Comparison of ENCODE assay signal across 9 cellular contexts in the genomic region with DNA sequence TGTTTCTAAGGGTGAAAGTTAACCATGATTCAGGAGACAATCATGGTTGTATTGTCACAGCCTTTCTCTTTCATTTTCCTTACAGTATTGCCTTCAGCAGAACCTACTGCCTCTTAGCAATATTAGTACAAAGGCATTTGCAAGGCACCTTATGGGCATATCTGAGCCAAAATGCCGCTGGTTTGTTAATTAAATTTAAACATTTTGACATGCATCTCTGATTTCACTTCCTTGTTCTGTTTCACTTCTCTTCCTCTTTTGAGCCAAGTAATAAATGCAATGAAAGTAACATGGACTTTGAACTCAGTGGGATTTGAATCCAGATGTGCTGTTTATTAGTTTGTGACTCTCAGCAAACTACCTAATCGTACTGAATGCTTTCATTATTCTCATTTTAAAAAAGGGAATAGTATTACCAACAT.
A peak's percentile ranks its signal among the peaks of the same experiment; 100 is the strongest.
DNase-seq lines count a peak whose midpoint lies in the region; ATAC-seq, FAIRE-seq and TF ChIP-seq lines count a peak whose summit lies in the region.
"Had no signal": no experiment of that assay in that cellular context is flagged by ENCODE, and none has a peak within 500 bp of the region (broad histone marks: within the 10 kb centered on the region; RNA-seq: fewer than 3 reads in every experiment).

No MANE protein-coding gene starts in this region.

- SMC1A ChIA-PET in GM12878 (lab: Charles Lee; ENCODE audit: uncharacterized antibody, unreplicated experiment), result interaction anchor here (0.6 to 3.7 kb wide), 13 partner anchors 9 to 247 kb away, joined by 3 to 16 read pairs (median 4); no protein-coding TSS in a partner anchor

- POLR2A ChIA-PET in GM12878 (lab: Charles Lee), result no interaction called here

- H4K20me1 ChIP-seq in GM12878 (ENCODE audit: control insufficient read depth, insufficient read depth), result no peaks in the 10 kb centered on the region

- H3K79me2 ChIP-seq in GM12878 (ENCODE audit: control insufficient read depth, insufficient read depth, low read length), result no peaks in the 10 kb centered on the region

- peak; percentile 80 for FAIRE-seq in GM12878 (lab: Jason Lieb, UNC)

- no peaks in the 10 kb centered on the region for H3K36me3 ChIP-seq in GM12878 (ENCODE audit: control insufficient read depth in 2 of 2, insufficient read depth in 2 of 2, low read length in 1 of 2)

- peaks cover 2% of the 10 kb centered on the region; the same call in 1 of the 3 replicates for H3K9me3 ChIP-seq in GM12878 (replicated peaks; ENCODE audit: control insufficient read depth, insufficient read depth, low read length)

- peak overlapping the region; percentile 54 for H2AFZ ChIP-seq in GM12878 (ENCODE audit: control insufficient read depth, low read depth, low read length)

- BruUV-seq in GM12878 (replicated peaks; lab: Mats Ljungman, UMichigan), result no TSS peak

- peak overlapping the region; percentile 69 for H3K4me2 ChIP-seq in GM12878 (ENCODE audit: control insufficient read depth, insufficient read depth)

- CTCF ChIA-PET in GM12878 (lab: Yijun Ruan, JAX), result interaction anchor here (1.1 to 1.3 kb wide), 3 partner anchors 13 to 77 kb away, joined by 3 read pairs; no protein-coding TSS in a partner anchor

- TF ChIP-seq POLR2A in GM18505 (IDR thresholded peaks at IDR 0.05; ENCODE audit: borderline replicate concordance, extremely low read depth, insufficient read depth, insufficient read length) (no peak), GM12878 (IDR thresholded peaks at IDR 0.05; ENCODE audit: low read depth, low read length) (no peak)

- no peak overlapping the region for H3K9ac ChIP-seq in GM12878 (ENCODE audit: control insufficient read depth, insufficient read depth, low read length)

- H3K27ac ChIP-seq in GM12878 (ENCODE audit: control insufficient read depth, insufficient read depth) (peak overlapping the region; percentile 31; the same call in 1 of the 2 replicates), caudate nucleus (ENCODE audit: low read depth, low read length) (no peak overlapping the region)

- TF ChIP-seq CTCF in GM12878 (IDR thresholded peaks at IDR 0.05 in 2 of 3, conservative IDR thresholded peaks at IDR 0.05 in 1 of 3; ENCODE audit: control insufficient read depth in 2 of 3, extremely low read depth in 1 of 3, insufficient read depth in 1 of 3, low read depth in 3 of 3, low read length in 3 of 3), result no peak

- H3K27me3 ChIP-seq in GM12878 (replicated peaks in 1 of 2; ENCODE audit: control insufficient read depth in 2 of 2, insufficient read depth in 2 of 2, low read length in 1 of 2), result no peaks in the 10 kb centered on the region

- in situ Hi-C loops in GM12878 (cut with MboI), result no loop called here

- WGBS in GM12878 (ENCODE audit: insufficient coverage, insufficient replicate concordance, low lambda C conversion rate, missing lambda C conversion rate), result 5% methylated on average over 2 of the region's 2 CpGs

- H3K4me1 ChIP-seq in GM12878 (ENCODE audit: control insufficient read depth, insufficient read depth, low read length), result peaks cover 4% of the 10 kb centered on the region

- TF ChIP-seq RAD21 in GM12878 (IDR thresholded peaks at IDR 0.05; ENCODE audit: insufficient read depth, low read depth, low read length), result no peak

- peak; percentile 15 to 90; a peak in 3 of 4 replicates for TF ChIP-seq EP300 in GM12878 (IDR thresholded peaks at IDR 0.05; ENCODE audit: borderline replicate concordance in 1 of 2, control insufficient read depth in 1 of 2, low read depth in 2 of 2, low read length in 2 of 2)

- intact Hi-C loops in GM12878 (cut with micrococcal nuclease; ENCODE audit: unreplicated experiment), result loop anchor here (10.0 kb wide), 1 partner anchor 467 kb away; the partner anchor contains the start of gene CITED2

- ATAC-seq in GM18505 (IDR thresholded peaks at IDR 0.05; ENCODE audit: unreplicated experiment) (peak; percentile 89), GM21619 (IDR thresholded peaks at IDR 0.05; ENCODE audit: unreplicated experiment) (peak; percentile 84), HG03442 (IDR thresholded peaks at IDR 0.05; ENCODE audit: unreplicated experiment) (peak; percentile 75), GM12878 (peak; percentile 95)

- no peak overlapping the region for H3K4me3 ChIP-seq in GM12878

- RAD21 ChIA-PET in GM12878 (lab: Charles Lee; ENCODE audit: unreplicated experiment), result interaction anchor here (1.1 to 2.4 kb wide), 9 partner anchors 9 to 472 kb away, joined by 3 to 13 read pairs (median 4); partner anchors contain the start of gene CITED2

- DNase-seq in GM12878 (ENCODE audit: low read depth, low spot score), result peak; percentile 75
- no peak for DNase-seq in activated T-cell treated with anti-CD3 and anti-CD28 coated beads, Interleukin-2, amount 50 U/mL, for 1 hour
- DNase-seq in NCI-H1092 treated with DMSO at 0.1 percent for 48 hours (lab: John Stamatoyannopoulos, UW), result no peak
- no peak for DNase-seq in caudate nucleus (lab: John Stamatoyannopoulos, UW)
- DNase-seq in activated CD8-positive, alpha-beta memory T cell treated with anti-CD3 and anti-CD28 coated beads, Interleukin-2, amount 50 U/mL, for 48 hours, result no peak
- DNase-seq: SW 1271 had no signal

TF ChIP-seq in GM12878, 131 proteins besides CTCF, POLR2A, EP300 and RAD21 (continues in another document):
- TF ChIP-seq POU2F2 (IDR thresholded peaks at IDR 0.05; ENCODE audit: borderline replicate concordance, low read depth, low read length) (0 out of 3 replicates have a peak, but pooled peaks have one; percentile 9), IKZF1 (conservative IDR thresholded peaks at IDR 0.05) (peak; percentile 90), NFIC (IDR thresholded peaks at IDR 0.05; ENCODE audit: low read depth, low read length) (0 out of 2 replicates have a peak, but pooled peaks have one; percentile 33), IRF4 (IDR thresholded peaks at IDR 0.05; ENCODE audit: low read depth, low read length) (no peak; the same call in 1 of the 2 replicates), TARDBP (IDR thresholded peaks at IDR 0.05; ENCODE audit: borderline replicate concordance) (no peak), ATF7 (IDR thresholded peaks at IDR 0.05; ENCODE audit: low read depth) (peak; percentile 72; the same call in 1 of the 2 replicates), ETV6 (conservative IDR thresholded peaks at IDR 0.05 in 1 of 2, IDR thresholded peaks at IDR 0.05 in 1 of 2; ENCODE audit: borderline replicate concordance in 1 of 2, low read depth in 1 of 2) (peak in 1 of 2 experiments; percentile 56; a peak in 1 of 4 replicates), NBN (IDR thresholded peaks at IDR 0.05) (peak; percentile 74; the same call in 1 of the 2 replicates), ZNF207 (IDR thresholded peaks at IDR 0.05; ENCODE audit: borderline replicate concordance) (0 out of 2 replicates have a peak, but pooled peaks have one; percentile 46), MTA2 (IDR thresholded peaks at IDR 0.05; ENCODE audit: low read depth) (peak; percentile 97), SPI1 (IDR thresholded peaks at IDR 0.05; ENCODE audit: borderline replicate concordance, insufficient read depth, low read depth, low read length) (peak; percentile 97), ZNF24 (IDR thresholded peaks at IDR 0.05) (0 out of 2 replicates have a peak, but pooled peaks have one; percentile 58), BACH1 (IDR thresholded peaks at IDR 0.05; ENCODE audit: borderline replicate concordance) (peak; percentile 63; the same call in 1 of the 2 replicates), ATF2 (IDR thresholded peaks at IDR 0.05; ENCODE audit: low read length) (0 out of 2 replicates have a peak, but pooled peaks have one; percentile 29), ZNF217 (IDR thresholded peaks at IDR 0.05) (peak; percentile 66; the same call in 1 of the 2 replicates), BHLHE40 (IDR thresholded peaks at IDR 0.05; ENCODE audit: borderline replicate concordance in 1 of 2, low read depth in 2 of 2, low read length in 1 of 2) (peak; percentile 37 to 46; a peak in 1 of 4 replicates), BCL11A (IDR thresholded peaks at IDR 0.05; ENCODE audit: low read depth, low read length) (peak; percentile 68)
- TF ChIP-seq, protein P1, sequence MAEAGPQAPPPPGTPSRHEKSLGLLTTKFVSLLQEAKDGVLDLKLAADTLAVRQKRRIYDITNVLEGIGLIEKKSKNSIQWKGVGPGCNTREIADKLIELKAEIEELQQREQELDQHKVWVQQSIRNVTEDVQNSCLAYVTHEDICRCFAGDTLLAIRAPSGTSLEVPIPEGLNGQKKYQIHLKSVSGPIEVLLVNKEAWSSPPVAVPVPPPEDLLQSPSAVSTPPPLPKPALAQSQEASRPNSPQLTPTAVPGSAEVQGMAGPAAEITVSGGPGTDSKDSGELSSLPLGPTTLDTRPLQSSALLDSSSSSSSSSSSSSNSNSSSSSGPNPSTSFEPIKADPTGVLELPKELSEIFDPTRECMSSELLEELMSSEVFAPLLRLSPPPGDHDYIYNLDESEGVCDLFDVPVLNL (IDR thresholded peaks at IDR 0.05; ENCODE audit: low read depth, low read length), result no peak
- TF ChIP-seq, protein P2, sequence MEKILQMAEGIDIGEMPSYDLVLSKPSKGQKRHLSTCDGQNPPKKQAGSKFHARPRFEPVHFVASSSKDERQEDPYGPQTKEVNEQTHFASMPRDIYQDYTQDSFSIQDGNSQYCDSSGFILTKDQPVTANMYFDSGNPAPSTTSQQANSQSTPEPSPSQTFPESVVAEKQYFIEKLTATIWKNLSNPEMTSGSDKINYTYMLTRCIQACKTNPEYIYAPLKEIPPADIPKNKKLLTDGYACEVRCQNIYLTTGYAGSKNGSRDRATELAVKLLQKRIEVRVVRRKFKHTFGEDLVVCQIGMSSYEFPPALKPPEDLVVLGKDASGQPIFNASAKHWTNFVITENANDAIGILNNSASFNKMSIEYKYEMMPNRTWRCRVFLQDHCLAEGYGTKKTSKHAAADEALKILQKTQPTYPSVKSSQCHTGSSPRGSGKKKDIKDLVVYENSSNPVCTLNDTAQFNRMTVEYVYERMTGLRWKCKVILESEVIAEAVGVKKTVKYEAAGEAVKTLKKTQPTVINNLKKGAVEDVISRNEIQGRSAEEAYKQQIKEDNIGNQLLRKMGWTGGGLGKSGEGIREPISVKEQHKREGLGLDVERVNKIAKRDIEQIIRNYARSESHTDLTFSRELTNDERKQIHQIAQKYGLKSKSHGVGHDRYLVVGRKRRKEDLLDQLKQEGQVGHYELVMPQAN (conservative IDR thresholded peaks at IDR 0.05), result no peak
